10 cellular contexts compared by ENCODE assay signal in the genomic region with DNA sequence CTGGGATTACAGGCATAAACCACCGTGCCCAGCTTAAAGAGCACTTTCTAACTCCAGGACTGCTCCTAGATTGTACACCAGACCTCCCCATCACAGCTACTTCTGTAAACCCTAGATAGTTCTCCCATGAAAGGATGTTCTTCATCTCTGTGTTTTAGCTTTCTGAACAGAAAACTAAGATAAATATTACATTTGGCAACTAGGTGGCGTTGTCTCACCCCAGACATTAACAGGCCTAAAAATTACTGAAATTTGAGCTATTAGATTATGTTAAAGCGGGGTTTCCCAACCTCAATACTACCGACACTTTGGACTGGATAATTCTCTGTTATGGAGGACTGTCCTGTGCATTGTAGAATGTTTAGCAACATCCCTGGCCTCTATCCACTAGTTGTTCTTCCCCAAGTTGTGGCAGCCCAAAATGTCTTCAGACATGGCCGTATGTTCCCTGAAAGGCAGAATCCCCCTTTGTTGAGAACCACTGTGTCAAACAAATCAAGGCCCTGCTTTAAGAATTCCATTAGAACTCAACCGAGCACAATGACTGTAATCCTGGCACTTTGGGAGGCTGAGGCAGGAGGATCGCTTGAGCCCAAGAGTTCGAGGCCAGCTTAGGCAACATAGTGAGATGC. TPM values are rescaled to one million over a fixed set of nuclear protein-coding genes. Genes with fewer than 3 reads are reported as not detected.
DNase-seq lines count a peak whose midpoint lies in the region; ATAC-seq, FAIRE-seq and TF ChIP-seq lines count a peak whose summit lies in the region.
"Had no signal": no experiment of that assay in that cellular context is flagged by ENCODE, and none has a peak within 500 bp of the region (broad histone marks: within the 10 kb centered on the region; RNA-seq: fewer than 3 reads in every experiment).

No MANE protein-coding gene starts in this region.

- peak; percentile 59 for FAIRE-seq in TTC549 (lab: Jason Lieb, UNC)

- H3K9me3 ChIP-seq in uterus = no peaks in the 10 kb centered on the region

- peaks cover 37% of the 10 kb centered on the region for H3K36me3 Mint-ChIP-seq in HFFc6 (ENCODE audit: low read depth)

- no peak overlapping the region for H3K27ac Mint-ChIP-seq in HFFc6
- H3K27ac Mint-ChIP-seq: T-helper 1 cell treated with Interleukin-12 subunit alpha and Interleukin-12 subunit beta and Interleukin-4 antibody, amounts not matched to agents 30 μg/mL and 1 μg/mL, for 36 hours had no signal

- H3K9me3 Mint-ChIP-seq in HFFc6 = no peaks in the 10 kb centered on the region
- H3K9me3 Mint-ChIP-seq: T-helper 1 cell treated with Interleukin-12 subunit alpha and Interleukin-12 subunit beta and Interleukin-4 antibody, amounts not matched to agents 30 μg/mL and 1 μg/mL, for 36 hours had no signal

- ATAC-seq in HG03159 (IDR thresholded peaks at IDR 0.05; ENCODE audit: unreplicated experiment) (no peak), HG02840 (IDR thresholded peaks at IDR 0.05; ENCODE audit: low FRiP score, unreplicated experiment) (no peak)

- intact Hi-C loops in uterus (cut with DNase I; ENCODE audit: low total_unique reads) = no loop called here

- peaks cover 15% of the 10 kb centered on the region; the same call in 1 of the 2 replicates for H3K4me1 Mint-ChIP-seq in HFFc6 (ENCODE audit: low read depth)

- H3K4me3 Mint-ChIP-seq in HFFc6 = no peak overlapping the region
- H3K4me3 Mint-ChIP-seq: T-helper 1 cell treated with Interleukin-12 subunit alpha and Interleukin-12 subunit beta and Interleukin-4 antibody, amounts not matched to agents 30 μg/mL and 1 μg/mL, for 36 hours had no signal

- no peaks in the 10 kb centered on the region; the same call in none of the 2 replicates for H3K27me3 Mint-ChIP-seq in HFFc6 (ENCODE audit: insufficient read depth)

- no peaks in the 10 kb centered on the region for H3K36me3 ChIP-seq in uterus

- H3K27me3 ChIP-seq in uterus = no peaks in the 10 kb centered on the region

- no peak for TF ChIP-seq POLR2A in uterus (IDR thresholded peaks at IDR 0.05)

- TF ChIP-seq CTCF in HFFc6 (IDR thresholded peaks at IDR 0.05) = peak; percentile 88
- TF ChIP-seq CTCF in uterus (IDR thresholded peaks at IDR 0.05) = peak; percentile 48 to 60 (median 54)

- DNase-seq in DMS 273 treated with DMSO at 0.1 percent for 48 hours (lab: John Stamatoyannopoulos, UW) = peak; percentile 4
- DNase-seq in HFFc6 = peak; percentile 28
- DNase-seq in iris pigment epithelial cell (ENCODE audit: low read depth) = peak; percentile 69
- no peak for DNase-seq in uterus
- no peak for DNase-seq in effector CD8-positive, alpha-beta T cell (lab: John Stamatoyannopoulos, UW)

- no peak overlapping the region for H3K4me3 ChIP-seq in uterus

- no peaks in the 10 kb centered on the region for H3K4me1 ChIP-seq in uterus

- no peak overlapping the region for H3K27ac ChIP-seq in uterus

RNA-seq across cellular contexts. Expression of gene ATOH7, which starts 19.1 kb away (rescaled TPM):
- total RNA-seq in HFFc6 (2021; fragmentation: NEBNext Ultra II Directional; extraction: Animal tissue kit (Norgen Biotek cat#: 25700)) = under 1 TPM in 2 of 6 experiments, not detected in 4; 0.11 to 0.12 TPM
- total RNA-seq in uterus = not detected
- total RNA-seq: pulmonary artery endothelial cell had no signal

Comparison
In these comparisons a context has a peak if more than half of its experiments do, and no peak if none do; other contexts are left out.
1. DNase-seq: peak in DMS 273 treated with DMSO at 0.1 percent for 48 hours (single experiment), HFFc6 (single experiment) and iris pigment epithelial cell (single experiment); none in uterus (0 of 2) and effector CD8-positive, alpha-beta T cell (single experiment).